In genomic region chr7:122172144-122172543, GRCh38 we compare ENCODE assay signal across 5 cellular contexts. TPM values are rescaled to one million over a fixed set of nuclear protein-coding genes. Genes with fewer than 3 reads are reported as not detected.
DNase-seq lines count a peak whose midpoint lies in the region; ATAC-seq and TF ChIP-seq lines count a peak whose summit lies in the region.
"Not testable (repeated sequence)": the region's sequence is repeated elsewhere in the genome, so short reads cannot be mapped to it uniquely, and the experiment has no call there.

No MANE protein-coding gene starts in this region.

- H3K36me3 ChIP-seq in GM23338 (ENCODE audit: insufficient read depth); lower lobe of right lung: not testable (repeated sequence)

- not testable (repeated sequence) for H3K4me3 Mint-ChIP-seq in GM23338; MCF 10A (ENCODE audit: unreplicated experiment)

- DNase-seq in GM23338 (ENCODE audit: low spot score); lower lobe of right lung: not testable (repeated sequence)
- DNase-seq in MCF 10A (ENCODE audit: unreplicated experiment) (peak; percentile 24), epithelial cell of esophagus (ENCODE audit: low read depth) (peak; percentile 50), foreskin keratinocyte (peak; percentile 17 to 22)

- CTCF ChIA-PET in MCF 10A (lab: Yijun Ruan, JAX), result interaction anchor here (0.6 kb wide), 1 partner anchor 13 kb away, joined by 3 read pairs; no protein-coding TSS in a partner anchor

- peaks cover 16% of the 10 kb centered on the region for H3K4me1 Mint-ChIP-seq in GM23338
- H3K4me1 Mint-ChIP-seq in MCF 10A (ENCODE audit: insufficient read depth, unreplicated experiment), result not testable (repeated sequence)

- not testable (repeated sequence) for TF ChIP-seq CTCF in GM23338 (conservative IDR thresholded peaks at IDR 0.05; ENCODE audit: low read depth in 2 of 2); MCF 10A (IDR thresholded peaks at IDR 0.05; ENCODE audit: unreplicated experiment); epithelial cell of esophagus (IDR thresholded peaks at IDR 0.05; ENCODE audit: insufficient read depth, low read depth, low read length, missing control alignments); foreskin keratinocyte (conservative IDR thresholded peaks at IDR 0.05); lower lobe of right lung (IDR thresholded peaks at IDR 0.05)

- H2AFZ ChIP-seq in GM23338, result not testable (repeated sequence)

- H3K4me2 ChIP-seq in GM23338, result peak overlapping the region; percentile 4; the same call in 1 of the 2 replicates

- H3K79me2 ChIP-seq in GM23338 (replicated peaks; ENCODE audit: insufficient read depth), result not testable (repeated sequence)

- H3K9me3 Mint-ChIP-seq in GM23338; MCF 10A (ENCODE audit: unreplicated experiment): not testable (repeated sequence)

- not testable (repeated sequence) for H3K27ac Mint-ChIP-seq in GM23338; MCF 10A (ENCODE audit: low read depth, unreplicated experiment)

- not testable (repeated sequence) for ATAC-seq in GM23338, foreskin keratinocyte
- peak; percentile 58 to 64 for ATAC-seq in lower lobe of right lung

- H3K4me1 ChIP-seq in GM23338 (ENCODE audit: insufficient read depth), result peaks cover 15% of the 10 kb centered on the region
- H3K4me1 ChIP-seq in foreskin keratinocyte, lower lobe of right lung: not testable (repeated sequence)

- H3K9me3 ChIP-seq in lower lobe of right lung, result not testable (repeated sequence)

- H3K27me3 Mint-ChIP-seq in GM23338 (ENCODE audit: insufficient read depth, low read depth, poor library complexity), result not testable (repeated sequence)
- H3K27me3 Mint-ChIP-seq in MCF 10A (ENCODE audit: insufficient read depth, unreplicated experiment), result peaks cover 20% of the 10 kb centered on the region

- H3K27ac ChIP-seq in GM23338 (ENCODE audit: low read depth); foreskin keratinocyte; lower lobe of right lung: not testable (repeated sequence)

- POLR2A ChIA-PET in MCF 10A (lab: Yijun Ruan, JAX), result interaction anchor here (2.1 kb wide), 1 partner anchor 28 kb away, joined by 7 read pairs; the partner anchor contains the start of gene AASS

- not testable (repeated sequence) for H3K36me3 Mint-ChIP-seq in GM23338 (ENCODE audit: low read depth); MCF 10A (ENCODE audit: insufficient read depth, unreplicated experiment)

- not testable (repeated sequence) for H3K4me3 ChIP-seq in GM23338; epithelial cell of esophagus (ENCODE audit: low read length); lower lobe of right lung

- H3K9me2 ChIP-seq in GM23338 (ENCODE audit: insufficient read depth), result not testable (repeated sequence)

- intact Hi-C loops in MCF 10A (cut with micrococcal nuclease); lower lobe of right lung (cut with DNase I): not testable (repeated sequence)

- not testable (repeated sequence) for H4K20me1 ChIP-seq in GM23338 (replicated peaks; ENCODE audit: insufficient read depth)

- H3K27me3 ChIP-seq in GM23338 (ENCODE audit: insufficient read depth); foreskin keratinocyte; lower lobe of right lung (ENCODE audit: low read depth): not testable (repeated sequence)

- BruUV-seq in MCF 10A (replicated peaks; lab: Mats Ljungman, UMichigan), result not testable (repeated sequence)

- H3F3A ChIP-seq in GM23338 (replicated peaks; ENCODE audit: low read depth), result not testable (repeated sequence)

RNA-seq across cellular contexts. Expression of gene AASS, which starts 28.1 kb away (rescaled TPM):
- 698 and 789 TPM in 2 replicates for total RNA-seq in GM23338 (2014; rRNA removed; shearing (Covaris generic))
- polyA plus RNA-seq in GM23338 (2016; fragmentation: Nextera tagmentation; extraction: Ambion mirVana) (240 and 368 TPM in 2 replicates), foreskin keratinocyte (1.7 and 2.4 TPM in 2 replicates)
- total RNA-seq in MCF 10A (2022) (15.6 and 18.4 TPM in 2 replicates), foreskin keratinocyte (12.6 and 13.6 TPM in 2 replicates), lower lobe of right lung (24.2 TPM)

Comparison
In these comparisons a context has a peak if more than half of its experiments do, and no peak if none do; other contexts are left out.
1. RNA of gene AASS, which starts 28.1 kb away (total RNA-seq): 698 to 789 TPM in GM23338; 24.2 TPM in lower lobe of right lung (single experiment), 15.6 to 18.4 TPM in MCF 10A and 12.6 to 13.6 TPM in foreskin keratinocyte; every median in the first group is over 10 times any median in the second.